11 cellular contexts compared by ENCODE assay signal in genomic region chr20:363319-364078, GRCh38. TPM values are rescaled to one million over a fixed set of nuclear protein-coding genes. Genes with fewer than 3 reads are reported as not detected.
DNase-seq lines count a peak whose midpoint lies in the region; FAIRE-seq and TF ChIP-seq lines count a peak whose summit lies in the region.
"Had no signal": no experiment of that assay in that cellular context is flagged by ENCODE, and none has a peak within 500 bp of the region (broad histone marks: within the 10 kb centered on the region; RNA-seq: fewer than 3 reads in every experiment).

No MANE protein-coding gene starts in this region.

- TF ChIP-seq CTCF in keratinocyte (optimal IDR thresholded peaks at IDR 0.05 in 1 of 3, IDR thresholded peaks at IDR 0.05 in 1 of 3, conservative IDR thresholded peaks at IDR 0.05 in 1 of 3; ENCODE audit: extremely low read depth in 1 of 3, insufficient read depth in 2 of 3, low read length in 3 of 3) (no peak), testis (IDR thresholded peaks at IDR 0.05) (no peak)

- H3K9me1 ChIP-seq in keratinocyte (ENCODE audit: control insufficient read depth, extremely low read depth, insufficient read depth, low read length) = no peaks in the 10 kb centered on the region

- in situ Hi-C loops in ACHN (cut with HindIII; ENCODE audit: low pct_ligation_motif_present, low pct_unique_long_range_greater_than_20kb, low sequenced_read_pairs) = no loop called here

- H3K27ac ChIP-seq in keratinocyte (ENCODE audit: control insufficient read depth, insufficient read depth, low read length) = peak overlapping the region; percentile 90
- H3K27ac ChIP-seq in testis = no peak overlapping the region

- peak overlapping the region in 1 of 3 experiments; percentile 39 for H3K4me3 ChIP-seq in keratinocyte (ENCODE audit: control insufficient read depth in 2 of 3, extremely low read depth in 1 of 3, insufficient read depth in 2 of 3, low read depth in 1 of 3, low read length in 3 of 3)
- H3K4me3 ChIP-seq in testis = no peak overlapping the region

- dilution Hi-C loops in keratinocyte (cut with MboI; ENCODE audit: extremely low pct_ligation_motif_present, low sequenced_read_pairs) = no loop called here

- no peaks in the 10 kb centered on the region for H3K27me3 ChIP-seq in keratinocyte (ENCODE audit: control insufficient read depth, extremely low read depth, insufficient read depth, low read length)
- no peaks in the 10 kb centered on the region for H3K27me3 ChIP-seq in testis

- H3K4me1 ChIP-seq in keratinocyte (ENCODE audit: control insufficient read depth, extremely low read depth, insufficient read depth, low read length) = peaks cover 68% of the 10 kb centered on the region
- H3K4me1 ChIP-seq in testis = no peaks in the 10 kb centered on the region

- 93 to 96% methylated on average over 8 to 13 of the region's 13 CpGs for WGBS in testis, 2 donors

- H4K20me1 ChIP-seq in keratinocyte (ENCODE audit: control insufficient read depth, extremely low read depth, insufficient read depth, low read length) = no peaks in the 10 kb centered on the region

- H3K79me2 ChIP-seq in keratinocyte (ENCODE audit: control insufficient read depth, insufficient read depth, low read length) = no peaks in the 10 kb centered on the region

- peak; percentile 9 for FAIRE-seq in GM12891 (lab: Jason Lieb, UNC)
- peak; percentile 92 for FAIRE-seq in keratinocyte (lab: Jason Lieb, UNC)

- H3K36me3 ChIP-seq in keratinocyte (ENCODE audit: control insufficient read depth in 2 of 2, extremely low read depth in 1 of 2, insufficient read depth in 2 of 2, low read length in 2 of 2) (no peaks in the 10 kb centered on the region), testis (ENCODE audit: low read depth, missing control alignments) (no peaks in the 10 kb centered on the region)

- H3K9me3 ChIP-seq in keratinocyte (ENCODE audit: control insufficient read depth, low read depth, low read length) = no peaks in the 10 kb centered on the region
- no peaks in the 10 kb centered on the region for H3K9me3 ChIP-seq in testis

- intact Hi-C loops in testis (cut with DNase I; ENCODE audit: low total_unique reads) = no loop called here

- peak overlapping the region; percentile 51 for H3K9ac ChIP-seq in keratinocyte (ENCODE audit: control insufficient read depth, extremely low read depth, insufficient read depth, low read length)

- TF ChIP-seq POLR2A in GM12891 (IDR thresholded peaks at IDR 0.05; ENCODE audit: low read depth, low read length) (no peak), testis (IDR thresholded peaks at IDR 0.05) (no peak)

- H2AFZ ChIP-seq in keratinocyte (ENCODE audit: control insufficient read depth, low read length) = no peak overlapping the region

- DNase-seq in ACHN = peak; percentile 36
- no peak for DNase-seq in GM12891 (ENCODE audit: insufficient read length, low spot score)
- DNase-seq in SW480 (ENCODE audit: low spot score) = peak; percentile 92
- DNase-seq in keratinocyte (ENCODE audit: low read depth, low spot score) = no peak
- no peak for DNase-seq in effector CD4-positive, alpha-beta T cell
- DNase-seq in activated CD8-positive, alpha-beta memory T cell treated with anti-CD3 and anti-CD28 coated beads, Interleukin-2, amount 50 U/mL, for 4 hours = no peak
- DNase-seq in occipital lobe (lab: John Stamatoyannopoulos, UW) = no peak
- DNase-seq in testis = no peak
- DNase-seq: activated CD4-positive, alpha-beta T cell treated with anti-CD3 and anti-CD28 coated beads, Interleukin-2, amount 50 U/mL, for 48 hours; activated naive CD4-positive, alpha-beta T cell treated with anti-CD3 and anti-CD28 coated beads, Interleukin-2, amount 10 ng/mL, durations not matched to agents 7 days and 5 days; NCI-H1436 treated with DMSO at 0.1 percent for 48 hours had no signal

- H3K4me2 ChIP-seq in keratinocyte (ENCODE audit: control insufficient read depth, extremely low read depth, insufficient read depth, low read depth, low read length) = peak overlapping the region; percentile 74

TF ChIP-seq in GM12891, 5 proteins besides CTCF, POLR2A, EP300 and RAD21:
- no peak for TF ChIP-seq POLR2AphosphoS5 (IDR thresholded peaks at IDR 0.05; ENCODE audit: low read depth, low read length)

RNA-seq across cellular contexts. Expression of gene NRSN2, which starts 16.6 kb away (rescaled TPM):
- polyA plus RNA-seq in GM12891 (2012; ENCODE audit: low read depth, missing spikeins) = 13.1 TPM
- polyA plus RNA-seq in keratinocyte (10.4 to 29.0 TPM (median 14.0 TPM) in 3 replicates), testis (ENCODE audit: insufficient read depth, low read depth, low replicate concordance) (49.4 TPM)
- polyA plus RNA-seq in keratinocyte (2011; ENCODE audit: low read depth) = 2.3 TPM
- polyA plus RNA-seq in keratinocyte (2011; cell fraction: cytosol; rRNA removed) = 12.5 and 32.8 TPM in 2 replicates
- 15.1 and 26.5 TPM in 2 replicates for polyA plus RNA-seq in keratinocyte (2011; cell fraction: nucleus; rRNA removed)
- 10.6 and 21.1 TPM in 2 replicates for polyA plus RNA-seq in keratinocyte (2012; ENCODE audit: low replicate concordance)
- 8.4 to 20.7 TPM (median 11.2 TPM) in 3 replicates for polyA minus RNA-seq in keratinocyte
- polyA minus RNA-seq in keratinocyte (2011; cell fraction: cytosol; rRNA and poly(A)+ RNA removed) = 18.6 TPM
- polyA minus RNA-seq in keratinocyte (2011; cell fraction: nucleus; rRNA and poly(A)+ RNA removed) = 9.5 and 10.2 TPM in 2 replicates
- total RNA-seq in occipital lobe (27.0 TPM), testis (10 to 100 TPM; 62.4 to 79.0 TPM)

RNA-seq across cellular contexts. Expression of gene TRIB3, which starts 17.1 kb away (rescaled TPM):
- 8.5 TPM for polyA plus RNA-seq in GM12891 (2012; ENCODE audit: low read depth, missing spikeins)
- polyA plus RNA-seq in keratinocyte = 52.6 to 68.4 TPM (median 57.6 TPM) in 3 replicates
- 13.0 TPM for polyA plus RNA-seq in keratinocyte (2011; ENCODE audit: low read depth)
- polyA plus RNA-seq in keratinocyte (2011; cell fraction: cytosol; rRNA removed) = 55.6 and 70.2 TPM in 2 replicates
- 36.6 and 44.0 TPM in 2 replicates for polyA plus RNA-seq in keratinocyte (2011; cell fraction: nucleus; rRNA removed)
- polyA plus RNA-seq in keratinocyte (2012; ENCODE audit: low replicate concordance) = 56.1 and 108 TPM in 2 replicates
- polyA minus RNA-seq in keratinocyte = 52.9 to 56.4 TPM (median 53.6 TPM) in 3 replicates
- 103 TPM for polyA minus RNA-seq in keratinocyte (2011; cell fraction: cytosol; rRNA and poly(A)+ RNA removed)
- polyA minus RNA-seq in keratinocyte (2011; cell fraction: nucleus; rRNA and poly(A)+ RNA removed) = 29.4 and 35.6 TPM in 2 replicates
- total RNA-seq in occipital lobe = 12.5 TPM
- total RNA-seq in testis = 1 to 10 TPM; 2.9 to 3.6 TPM
- polyA plus RNA-seq in testis (ENCODE audit: insufficient read depth, low read depth, low replicate concordance) = 2.8 TPM

RNA-seq across cellular contexts. Expression of gene SOX12, which starts 38.1 kb away (rescaled TPM):
- polyA plus RNA-seq in GM12891 (2012; ENCODE audit: low read depth, missing spikeins) = 3.0 TPM
- polyA plus RNA-seq in keratinocyte = 1.4 to 3.5 TPM (median 1.9 TPM) in 3 replicates
- 0.54 TPM for polyA plus RNA-seq in keratinocyte (2011; ENCODE audit: low read depth)
- 1.7 and 3.5 TPM in 2 replicates for polyA plus RNA-seq in keratinocyte (2011; cell fraction: cytosol; rRNA removed)
- 5.4 and 7.0 TPM in 2 replicates for polyA plus RNA-seq in keratinocyte (2011; cell fraction: nucleus; rRNA removed)
- polyA plus RNA-seq in keratinocyte (2012; ENCODE audit: low replicate concordance) = 3.0 and 8.8 TPM in 2 replicates
- polyA minus RNA-seq in keratinocyte = 1.2 to 4.6 TPM (median 1.3 TPM) in 3 replicates
- 4.6 TPM for polyA minus RNA-seq in keratinocyte (2011; cell fraction: cytosol; rRNA and poly(A)+ RNA removed)
- polyA minus RNA-seq in keratinocyte (2011; cell fraction: nucleus; rRNA and poly(A)+ RNA removed) = 1.7 and 2.2 TPM in 2 replicates
- total RNA-seq in occipital lobe = 9.4 TPM
- total RNA-seq in testis = 10 to 100 TPM; 19.2 to 23.8 TPM
- 13.4 TPM for polyA plus RNA-seq in testis (ENCODE audit: insufficient read depth, low read depth, low replicate concordance)

RNA-seq across cellular contexts. Expression of gene RBCK1, which starts 44.6 kb away (rescaled TPM):
- polyA plus RNA-seq in GM12891 (2012; ENCODE audit: low read depth, missing spikeins) = 90.4 TPM
- polyA plus RNA-seq in keratinocyte (83.3 to 136 TPM (median 129 TPM) in 3 replicates), testis (ENCODE audit: insufficient read depth, low read depth, low replicate concordance) (77.8 TPM)
- polyA plus RNA-seq in keratinocyte (2011; ENCODE audit: low read depth) = 104 TPM
- polyA plus RNA-seq in keratinocyte (2011; cell fraction: cytosol; rRNA removed) = 94.2 and 135 TPM in 2 replicates
- 162 and 239 TPM in 2 replicates for polyA plus RNA-seq in keratinocyte (2011; cell fraction: nucleus; rRNA removed)
- 131 and 169 TPM in 2 replicates for polyA plus RNA-seq in keratinocyte (2012; ENCODE audit: low replicate concordance)
- 70.6 to 145 TPM (median 76.0 TPM) in 3 replicates for polyA minus RNA-seq in keratinocyte
- polyA minus RNA-seq in keratinocyte (2011; cell fraction: cytosol; rRNA and poly(A)+ RNA removed) = 137 TPM
- polyA minus RNA-seq in keratinocyte (2011; cell fraction: nucleus; rRNA and poly(A)+ RNA removed) = 72.8 and 74.5 TPM in 2 replicates
- total RNA-seq in occipital lobe (15.1 TPM), testis (10 to 100 TPM; 87.2 to 93.7 TPM)

Comparison
In these comparisons a context has a peak if more than half of its experiments do, and no peak if none do; other contexts are left out.
1. DNase-seq: peak in ACHN (single experiment) and SW480 (single experiment); none in GM12891 (single experiment), keratinocyte (single experiment), effector CD4-positive, alpha-beta T cell (single experiment), activated CD8-positive, alpha-beta memory T cell treated with anti-CD3 and anti-CD28 coated beads, Interleukin-2, amount 50 U/mL, for 4 hours (single experiment), occipital lobe (single experiment) and testis (single experiment).